ENCODE assay signal across 1 cellular context in genomic region chr2:54997826-54998225, GRCh38.
TF ChIP-seq lines count a peak whose summit lies in the region.

No MANE protein-coding gene starts in this region.

TF ChIP-seq in SK-N-SH treated with all-trans-retinoic acid at 6 μM for 48 hours, 23 proteins besides CTCF, POLR2A, EP300 and RAD21 (continued from another document):
- TF ChIP-seq ZNF565 (CRISPR knock-in tag; conservative IDR thresholded peaks at IDR 0.05; ENCODE audit: low read depth) = no peak
- no peak for TF ChIP-seq ISL1 (CRISPR knock-in tag; IDR thresholded peaks at IDR 0.05)
- no peak for TF ChIP-seq ZNF8 (CRISPR knock-in tag; IDR thresholded peaks at IDR 0.05)
- no peak for TF ChIP-seq TSHZ2 (CRISPR knock-in tag; IDR thresholded peaks at IDR 0.05)
- TF ChIP-seq ARNTL (CRISPR knock-in tag; IDR thresholded peaks at IDR 0.05; ENCODE audit: borderline replicate concordance, low read depth) = no peak
- TF ChIP-seq ZFP3 (CRISPR knock-in tag; IDR thresholded peaks at IDR 0.05) = no peak
